30 cellular contexts compared by ENCODE assay signal in genomic region chr7:129208667-129209066, GRCh38. TPM values are rescaled to one million over a fixed set of nuclear protein-coding genes. Genes with fewer than 3 reads are reported as not detected.
"Had no signal": no experiment of that assay in that cellular context is flagged by ENCODE, and none has a peak within 500 bp of the region (broad histone marks: within the 10 kb centered on the region; RNA-seq: fewer than 3 reads in every experiment).

No MANE protein-coding gene starts in this region.

- ATAC-seq: activated T-cell treated with anti-CD3 and anti-CD28 coated beads, Interleukin-2, amount 50 U/mL, for 72 hours; Panc1; Right ventricle myocardium inferior; T-cell had no signal

- H3K9me3 ChIP-seq: adrenal gland, colonic mucosa, MG63 had no signal

- DNase-seq: activated CD4-positive, alpha-beta memory T cell treated with anti-CD3 and anti-CD28 coated beads for 36 hours; activated CD4-positive, alpha-beta T cell treated with anti-CD3 and anti-CD28 coated beads, Interleukin-2, amount 10 ng/mL, durations not matched to agents 7 days and 5 days; activated CD4-positive, CD25-positive, alpha-beta regulatory T cell; activated CD8-positive, alpha-beta memory T cell treated with anti-CD3 and anti-CD28 coated beads for 24 hours; activated gamma-delta T cell treated with Interleukin-2 at 50 U/mL for 16 hours; activated naive CD4-positive, alpha-beta T cell treated with anti-CD3 and anti-CD28 coated beads, Interleukin-2, amount 10 ng/mL, durations not matched to agents 7 days and 5 days; activated naive CD8-positive, alpha-beta T cell treated with anti-CD3 and anti-CD28 coated beads, Interleukin-2, amount 10 ng/mL, durations not matched to agents 7 days and 5 days; activated T-cell treated with anti-CD3 and anti-CD28 coated beads for 4 hours; activated T-cell treated with anti-CD3 and anti-CD28 coated beads, Interleukin-2, amount 50 U/mL, for 72 hours; adrenal gland; anterior cingulate cortex; cerebellar nuclear complex; colonic mucosa; MG63; MV-4-11; NCI-H1105; NCI-H146; NCI-H187 treated with DMSO at 0.1 percent for 48 hours; NCI-H2081 treated with DMSO at 0.1 percent for 48 hours; NCI-H2171; NCI-H226; NCI-H526 treated with DMSO at 0.1 percent for 48 hours; NCI-H82; OCI-M1; RPMI8226; T-cell had no signal

- H3K36me3 ChIP-seq: adrenal gland, colonic mucosa, MG63 had no signal

- H3K4me3 ChIP-seq: adrenal gland, colonic mucosa, MG63, SK-N-MC had no signal

- H3K27me3 ChIP-seq: adrenal gland, colonic mucosa, MG63 had no signal

- H3K4me1 ChIP-seq: adrenal gland, colonic mucosa had no signal

- H3K27ac ChIP-seq: adrenal gland, colonic mucosa, SK-N-MC, VCaP had no signal

RNA-seq across cellular contexts. Expression of gene SMO, which starts 20.2 kb away (rescaled TPM):
- total RNA-seq: activated CD4-positive, alpha-beta T cell treated with anti-CD3 and anti-CD28 coated beads, Interleukin-2, amount 10 ng/mL, durations not matched to agents 7 days and 5 days had no signal
